10 cellular contexts compared by ENCODE assay signal in the genomic region with DNA sequence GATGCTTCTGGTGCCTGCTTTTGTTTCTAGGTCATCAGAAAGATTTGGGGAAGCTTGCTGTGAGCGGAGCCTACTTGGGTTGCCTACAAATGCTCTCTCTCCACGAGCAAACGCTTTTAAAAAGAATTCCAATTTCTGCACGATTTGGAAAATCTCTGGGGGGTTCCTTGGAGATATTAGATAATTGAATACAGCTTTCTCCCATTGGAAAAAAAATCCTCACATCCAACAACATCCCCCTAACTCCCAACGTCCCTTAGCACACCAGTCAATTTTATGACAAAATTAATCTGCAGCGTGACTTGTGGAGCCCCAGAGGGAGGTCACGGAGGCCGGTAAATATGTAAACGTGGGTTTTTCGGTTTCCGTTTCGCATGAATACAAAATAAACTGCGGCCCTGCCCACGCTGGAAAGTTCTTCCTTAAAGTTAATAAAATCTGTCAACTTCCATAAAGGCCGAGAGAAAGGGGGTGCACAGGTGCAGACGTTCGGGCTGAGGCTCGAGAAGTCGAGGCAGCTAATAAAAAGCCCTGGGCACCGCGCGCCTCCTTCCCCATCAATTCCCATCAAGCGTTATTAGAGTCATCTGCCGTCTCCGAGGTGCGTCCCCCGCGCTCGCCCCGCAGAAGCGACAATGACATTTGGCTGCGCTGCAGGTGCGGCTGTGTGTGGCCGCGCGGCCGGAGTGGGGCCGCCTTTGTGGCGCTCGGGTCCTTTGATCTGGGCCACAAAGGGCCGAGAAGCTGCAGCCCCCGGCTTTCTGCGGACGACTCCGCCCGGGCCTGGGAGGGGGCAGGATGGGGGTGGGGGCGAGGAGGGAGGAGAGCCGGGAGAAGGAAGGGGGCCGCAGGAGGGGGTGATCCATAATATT. TPM values are rescaled to one million over a fixed set of nuclear protein-coding genes. Genes with fewer than 3 reads are reported as not detected.
A peak's percentile ranks its signal among the peaks of the same experiment; 100 is the strongest.
DNase-seq lines count a peak whose midpoint lies in the region; ATAC-seq and TF ChIP-seq lines count a peak whose summit lies in the region.
"Had no signal": no experiment of that assay in that cellular context is flagged by ENCODE, and none has a peak within 500 bp of the region (broad histone marks: within the 10 kb centered on the region; RNA-seq: fewer than 3 reads in every experiment).

No MANE protein-coding gene starts in this region.

- H3K4me3 ChIP-seq in cardiac muscle cell (peak overlapping the region; percentile 16), MM.1S (ENCODE audit: low read length) (peak overlapping the region; percentile 54), iPS-20b (ENCODE audit: low read length) (peak overlapping the region; percentile 61), vagina (peak overlapping the region; percentile 8 to 28)

- H3K79me2 ChIP-seq in MM.1S (ENCODE audit: low read length), result no peaks in the 10 kb centered on the region

- ATAC-seq in Right ventricle myocardium inferior, result no peak
- no peak for ATAC-seq in GM19455 (IDR thresholded peaks at IDR 0.05; ENCODE audit: unreplicated experiment)

- no peaks in the 10 kb centered on the region for H3F3A ChIP-seq in MM.1S (ENCODE audit: insufficient read depth, low read length)

- no peak overlapping the region for H3K9ac ChIP-seq in MM.1S (ENCODE audit: low read length)
- no peak overlapping the region for H3K9ac ChIP-seq in iPS-20b (ENCODE audit: low read depth, low read length)

- no peaks in the 10 kb centered on the region for H3K4me1 ChIP-seq in cardiac muscle cell (ENCODE audit: low read depth)
- H3K4me1 ChIP-seq in MM.1S (ENCODE audit: low read length), result no peaks in the 10 kb centered on the region
- peaks cover 28% of the 10 kb centered on the region; the same call in 1 of the 2 replicates for H3K4me1 ChIP-seq in iPS-20b (ENCODE audit: insufficient read depth, low read length)
- peaks cover 8% of the 10 kb centered on the region for H3K4me1 ChIP-seq in vagina

- peak overlapping the region; percentile 43; the same call in 1 of the 2 replicates for H2AFZ ChIP-seq in MM.1S (ENCODE audit: low read length)

- H3K36me3 ChIP-seq in cardiac muscle cell (no peaks in the 10 kb centered on the region), MM.1S (replicated peaks; ENCODE audit: insufficient read depth, low read length) (no peaks in the 10 kb centered on the region), iPS-20b (ENCODE audit: insufficient read depth, low read depth, low read length) (no peaks in the 10 kb centered on the region), vagina (no peaks in the 10 kb centered on the region)
- H3K36me3 ChIP-seq: neutrophil had no signal

- no peaks in the 10 kb centered on the region for H4K20me1 ChIP-seq in MM.1S (ENCODE audit: insufficient read depth, low read length)

- H3K9me3 ChIP-seq in cardiac muscle cell (ENCODE audit: low read depth), result no peaks in the 10 kb centered on the region
- H3K9me3 ChIP-seq in MM.1S (replicated peaks; ENCODE audit: insufficient read depth, low read length), result no peaks in the 10 kb centered on the region
- peaks cover 2% of the 10 kb centered on the region; the same call in 1 of the 2 replicates for H3K9me3 ChIP-seq in iPS-20b (ENCODE audit: insufficient read depth, low read depth, low read length)
- no peaks in the 10 kb centered on the region for H3K9me3 ChIP-seq in vagina
- H3K9me3 ChIP-seq: neutrophil had no signal

- H3K4me2 ChIP-seq in MM.1S (ENCODE audit: low read depth, low read length), result peak overlapping the region; percentile 56; the same call in 1 of the 2 replicates

- TF ChIP-seq CTCF in cardiac muscle cell (IDR thresholded peaks at IDR 0.05; ENCODE audit: low read depth, low read length) (no peak), MM.1S (IDR thresholded peaks at IDR 0.05; ENCODE audit: low read length) (no peak), vagina (IDR thresholded peaks at IDR 0.05) (no peak)

- H3K27me3 ChIP-seq in cardiac muscle cell (peaks cover 63% of the 10 kb centered on the region), MM.1S (replicated peaks; ENCODE audit: insufficient read depth, low read length) (no peaks in the 10 kb centered on the region), iPS-20b (ENCODE audit: insufficient read depth, low read length) (peaks cover 58% of the 10 kb centered on the region), vagina (no peaks in the 10 kb centered on the region)

- H3K9me2 ChIP-seq in MM.1S (replicated peaks; ENCODE audit: insufficient read depth, low read length), result no peaks in the 10 kb centered on the region

- intact Hi-C loops in Right ventricle myocardium inferior (cut with DNase I) (no loop called here), vagina (cut with DNase I) (no loop called here)

- H3K27ac ChIP-seq in cardiac muscle cell, result no peak overlapping the region
- H3K27ac ChIP-seq in MM.1S (ENCODE audit: low read length), result no peak overlapping the region
- H3K27ac ChIP-seq in iPS-20b (ENCODE audit: low read length), result no peak overlapping the region
- peak overlapping the region; percentile 48 for H3K27ac ChIP-seq in vagina
- H3K27ac ChIP-seq: neutrophil had no signal

- TF ChIP-seq POLR2A in vagina (IDR thresholded peaks at IDR 0.05), result no peak

- no peak for DNase-seq in cardiac muscle cell (ENCODE audit: low read depth in 1 of 2, low spot score in 1 of 2)
- DNase-seq in Right ventricle myocardium inferior (ENCODE audit: missing footprints), result no peak
- DNase-seq in MM.1S, result peak; percentile 37
- DNase-seq in vagina (ENCODE audit: extremely low spot score in 2 of 2), result no peak
- no peak for DNase-seq in GDM1 (lab: John Stamatoyannopoulos, UW)
- no peak for DNase-seq in UCSD-AML1 (lab: John Stamatoyannopoulos, UW; ENCODE audit: unreplicated experiment)
- DNase-seq: activated naive CD4-positive, alpha-beta T cell treated with anti-CD3 and anti-CD28 coated beads, Interleukin-2, amount 10 ng/mL, durations not matched to agents 7 days and 5 days had no signal

RNA-seq across cellular contexts. Expression of a gene that starts 37.6 kb away (rescaled TPM):
- total RNA-seq in cardiac muscle cell, result 7.9 and 16.7 TPM in 2 replicates
- polyA plus RNA-seq in cardiac muscle cell, result 4.2 and 5.6 TPM in 2 replicates
- total RNA-seq in Right ventricle myocardium inferior, result 0.08 TPM
- 6.9 TPM for total RNA-seq in vagina
